8 cellular contexts compared by ENCODE assay signal in genomic region chr15:64596701-64597468, GRCh38.
DNase-seq lines count a peak whose midpoint lies in the region; ATAC-seq and TF ChIP-seq lines count a peak whose summit lies in the region.

No MANE protein-coding gene starts in this region.

- 38 to 40% methylated on average over 3 of the region's 4 CpGs for WGBS in ectodermal cell, 2 experiments
- WGBS in lower leg skin, 2 donors, result 56 to 59% methylated on average over 4 of the region's 4 CpGs

- in situ Hi-C loops in KBM-7 (cut with MboI; ENCODE audit: low pct_unique_long_range_greater_than_20kb, low sequenced_read_pairs), result no loop called here

- no peak overlapping the region for H3K4me3 ChIP-seq in RWPE2 (ENCODE audit: severe bottlenecking)
- H3K4me3 ChIP-seq in ectodermal cell (ENCODE audit: insufficient read depth, low read depth, low read length), result no peak overlapping the region
- peak overlapping the region in 1 of 2 donors; percentile 21 for H3K4me3 ChIP-seq in muscle layer of duodenum (ENCODE audit: low read depth in 1 of 2, low read length in 2 of 2)
- H3K4me3 ChIP-seq in lower leg skin (ENCODE audit: low read depth, poor library complexity, severe bottlenecking), result no peak overlapping the region

- H3K4me1 ChIP-seq in RWPE2 (ENCODE audit: insufficient read depth, poor library complexity, severe bottlenecking) (peaks cover 9% of the 10 kb centered on the region), ectodermal cell (ENCODE audit: control insufficient read depth, insufficient read depth, low read length) (peaks cover 14% of the 10 kb centered on the region), muscle layer of duodenum (ENCODE audit: control insufficient read depth in 1 of 2, insufficient read depth in 2 of 2, low read length in 2 of 2) (peaks cover 8 to 25% of the 10 kb centered on the region in 2 donors)

- no peaks in the 10 kb centered on the region for H3K27me3 Mint-ChIP-seq in activated CD4-positive, alpha-beta T cell treated with anti-CD3 and anti-CD28 coated beads for 36 hours

- no peaks in the 10 kb centered on the region for H3K9me3 Mint-ChIP-seq in activated CD4-positive, alpha-beta T cell treated with anti-CD3 and anti-CD28 coated beads for 36 hours (ENCODE audit: low read depth)

- POLR2A ChIA-PET in activated CD4-positive, alpha-beta T cell treated with anti-CD3 and anti-CD28 coated beads for 36 hours (lab: Charles Lee), result interaction anchor here (0.6 to 1.1 kb wide), 2 partner anchors 152 to 430 kb away, joined by 3 to 4 read pairs; no protein-coding TSS in a partner anchor

- peak overlapping the region; percentile 66 for H3K4me3 Mint-ChIP-seq in activated CD4-positive, alpha-beta T cell treated with anti-CD3 and anti-CD28 coated beads for 36 hours

- DNase-seq in activated CD4-positive, alpha-beta T cell treated with anti-CD3 and anti-CD28 coated beads for 36 hours, result peak; percentile 37
- no peak for DNase-seq in activated CD4-positive, alpha-beta T cell treated with anti-CD3 and anti-CD28 coated beads for 1 hour
- DNase-seq in KBM-7, result peak; percentile 84
- no peak for DNase-seq in RWPE2 (ENCODE audit: low spot score)
- DNase-seq in lower leg skin (ENCODE audit: low spot score in 2 of 2), result no peak

- H3K4me1 Mint-ChIP-seq in activated CD4-positive, alpha-beta T cell treated with anti-CD3 and anti-CD28 coated beads for 36 hours, result peaks cover 54% of the 10 kb centered on the region

- H3K27ac ChIP-seq in RWPE2 (ENCODE audit: poor library complexity, severe bottlenecking) (no peak overlapping the region), ectodermal cell (ENCODE audit: insufficient read depth, low read depth, low read length, poor library complexity, severe bottlenecking) (peak overlapping the region; percentile 47), muscle layer of duodenum (ENCODE audit: low read length) (peak overlapping the region; percentile 64)

- H3K36me3 ChIP-seq in RWPE2 (ENCODE audit: low read depth) (no peaks in the 10 kb centered on the region), ectodermal cell (ENCODE audit: control insufficient read depth, insufficient read depth, low read length) (no peaks in the 10 kb centered on the region), muscle layer of duodenum (ENCODE audit: control insufficient read depth in 1 of 2, insufficient read depth in 2 of 2, low read length in 2 of 2) (no peaks in the 10 kb centered on the region)

- no peak for TF ChIP-seq CTCF in RWPE2 (IDR thresholded peaks at IDR 0.05; ENCODE audit: poor library complexity, severe bottlenecking)
- no peak for TF ChIP-seq CTCF in lower leg skin (IDR thresholded peaks at IDR 0.05)

- intact Hi-C loops in activated CD4-positive, alpha-beta T cell treated with anti-CD3 and anti-CD28 coated beads for 36 hours (cut with DNase I, micrococcal nuclease), result no loop called here
- intact Hi-C loops in lower leg skin (cut with DNase I; ENCODE audit: low total_unique reads), result no loop called here

- CTCF ChIA-PET in activated CD4-positive, alpha-beta T cell treated with anti-CD3 and anti-CD28 coated beads for 36 hours (lab: Charles Lee), result interaction anchor here (0.6 to 1.7 kb wide), 5 partner anchors 9 to 1665 kb away, joined by 3 to 4 read pairs (median 4); no protein-coding TSS in a partner anchor

- peaks cover 2% of the 10 kb centered on the region for H3K36me3 Mint-ChIP-seq in activated CD4-positive, alpha-beta T cell treated with anti-CD3 and anti-CD28 coated beads for 36 hours (ENCODE audit: low read depth)

- H3K9me3 ChIP-seq in RWPE2 (ENCODE audit: severe bottlenecking) (no peaks in the 10 kb centered on the region), ectodermal cell (ENCODE audit: control insufficient read depth, low read length) (no peaks in the 10 kb centered on the region), muscle layer of duodenum (ENCODE audit: control insufficient read depth in 1 of 2, low read length in 2 of 2) (no peaks in the 10 kb centered on the region)

- TF ChIP-seq POLR2A in lower leg skin (IDR thresholded peaks at IDR 0.05), result no peak

- H3K27me3 ChIP-seq in RWPE2 (ENCODE audit: insufficient read depth, poor library complexity, severe bottlenecking), result no peaks in the 10 kb centered on the region
- no peaks in the 10 kb centered on the region for H3K27me3 ChIP-seq in ectodermal cell (ENCODE audit: control insufficient read depth, insufficient read depth, low read length, poor library complexity, severe bottlenecking)
- no peaks in the 10 kb centered on the region for H3K27me3 ChIP-seq in muscle layer of duodenum (ENCODE audit: low read depth, low read length)

- H3K27ac Mint-ChIP-seq in activated CD4-positive, alpha-beta T cell treated with anti-CD3 and anti-CD28 coated beads for 36 hours, result peak overlapping the region; percentile 91

- ATAC-seq in activated CD4-positive, alpha-beta T cell treated with anti-CD3 and anti-CD28 coated beads for 36 hours, result peak; percentile 78
- ATAC-seq in RWPE2 (ENCODE audit: low read depth) (peak; percentile 34), GM19351 (IDR thresholded peaks at IDR 0.05; ENCODE audit: unreplicated experiment) (no peak)

Comparison
In these comparisons a context has a peak if more than half of its experiments do, and no peak if none do; other contexts are left out.
1. DNase-seq: peak in activated CD4-positive, alpha-beta T cell treated with anti-CD3 and anti-CD28 coated beads for 36 hours (single experiment) and KBM-7 (single experiment); none in activated CD4-positive, alpha-beta T cell treated with anti-CD3 and anti-CD28 coated beads for 1 hour (single experiment), RWPE2 (single experiment) and lower leg skin (0 of 2).